ENCODE assay signal across 9 cellular contexts in genomic region chr15:41559239-41559488, GRCh38. TPM values are rescaled to one million over a fixed set of nuclear protein-coding genes. Genes with fewer than 3 reads are reported as not detected.
DNase-seq lines count a peak whose midpoint lies in the region; ATAC-seq, FAIRE-seq and TF ChIP-seq lines count a peak whose summit lies in the region.
"Had no signal": no experiment of that assay in that cellular context is flagged by ENCODE, and none has a peak within 500 bp of the region (broad histone marks: within the 10 kb centered on the region; RNA-seq: fewer than 3 reads in every experiment).

No MANE protein-coding gene starts in this region.

- H3K9me1 ChIP-seq in K562 (ENCODE audit: control insufficient read depth, insufficient read depth, low read length) = no peaks in the 10 kb centered on the region

- CTCF ChIA-PET in K562 (lab: Yijun Ruan, JAX; ENCODE audit: low intra/inter-chr PET ratio) = no interaction called here

- peaks cover 25% of the 10 kb centered on the region for H3K4me1 Mint-ChIP-seq in T-helper 17 cell

- DNase-seq in HL-60 (ENCODE audit: low read depth in 1 of 2, low spot score in 1 of 2) = no peak
- no peak for DNase-seq in K562 (ENCODE audit: extremely low read depth in 1 of 4, low spot score in 3 of 4)
- no peak for DNase-seq in NAMALWA (ENCODE audit: low spot score)
- no peak for DNase-seq in NCI-H1436 (lab: John Stamatoyannopoulos, UW)
- no peak for DNase-seq in T-helper 17 cell
- no peak for DNase-seq in COLO829 (ENCODE audit: low spot score)

- no peak for FAIRE-seq in K562 (lab: Jason Lieb, UNC)

- TF ChIP-seq POLR2A in K562 (conservative IDR thresholded peaks at IDR 0.05) = no peak

- TF ChIP-seq CTCF in HL-60 (IDR thresholded peaks at IDR 0.05; ENCODE audit: insufficient read depth, low read length) = no peak
- no peak for TF ChIP-seq CTCF in K562 (IDR thresholded peaks at IDR 0.05 in 2 of 3, conservative IDR thresholded peaks at IDR 0.05 in 1 of 3; ENCODE audit: insufficient read depth in 2 of 3, low read depth in 1 of 3, low read length in 3 of 3)

- no peak overlapping the region for H3K27ac ChIP-seq in HL-60 (replicated peaks)
- peak overlapping the region; percentile 79 for H3K27ac ChIP-seq in K562 (ENCODE audit: extremely low read depth, low read depth, low read length)
- peak overlapping the region; percentile 92 for H3K27ac ChIP-seq in layer of hippocampus (ENCODE audit: low read depth, low read length)
- peak overlapping the region; percentile 30 for H3K27ac ChIP-seq in subcutaneous abdominal adipose tissue (ENCODE audit: low read depth, low read length)

- H3K9ac ChIP-seq in K562 (ENCODE audit: insufficient read depth in 1 of 2, low read depth in 2 of 2, low read length in 2 of 2) = peak overlapping the region; percentile 55 to 94; a peak in 3 of 4 replicates
- peak overlapping the region in 4 of 5 donors; percentile 68 to 86 (median 78) for H3K9ac ChIP-seq in subcutaneous abdominal adipose tissue (ENCODE audit: low read length in 5 of 5)

- H3K27me3 Mint-ChIP-seq in T-helper 17 cell = peaks cover 5% of the 10 kb centered on the region

- no TSS peak for BruUV-seq in K562 (replicated peaks; lab: Mats Ljungman, UMichigan)

- H3K4me3 ChIP-seq in HL-60 (replicated peaks; ENCODE audit: insufficient read depth, low read length) (peak overlapping the region; percentile 41), K562 (peak overlapping the region; percentile 81), subcutaneous abdominal adipose tissue (ENCODE audit: low read depth in 1 of 5, low read length in 5 of 5) (peak overlapping the region in 4 of 5 donors; percentile 62 to 76 (median 66))

- no peak overlapping the region for H3K4me3 Mint-ChIP-seq in T-helper 17 cell

- peak overlapping the region; percentile 80; the same call in 1 of the 2 replicates for H3K4me2 ChIP-seq in K562 (ENCODE audit: insufficient read depth, low read length)

- in situ Hi-C loops in K562 (cut with MboI) = no loop called here

- H3K9me3 ChIP-seq in K562 (replicated peaks; ENCODE audit: control insufficient read depth, insufficient read depth, low read depth, low read length) = no peaks in the 10 kb centered on the region
- no peaks in the 10 kb centered on the region for H3K9me3 ChIP-seq in subcutaneous abdominal adipose tissue (ENCODE audit: control insufficient read depth in 5 of 5, low read length in 5 of 5)
- no peaks in the 10 kb centered on the region for H3K9me3 ChIP-seq in T-helper 17 cell (ENCODE audit: control insufficient read depth, low read length, poor library complexity, severe bottlenecking)

- peaks cover 10% of the 10 kb centered on the region for H3K27me3 ChIP-seq in HL-60 (ENCODE audit: insufficient read depth, poor library complexity, severe bottlenecking)
- no peaks in the 10 kb centered on the region for H3K27me3 ChIP-seq in K562 (ENCODE audit: control insufficient read depth in 2 of 2, insufficient read depth in 2 of 2, low read length in 2 of 2)
- no peaks in the 10 kb centered on the region for H3K27me3 ChIP-seq in layer of hippocampus (ENCODE audit: control insufficient read depth, insufficient read depth, low read length)
- H3K27me3 ChIP-seq in subcutaneous abdominal adipose tissue (ENCODE audit: control insufficient read depth in 5 of 5, insufficient read depth in 4 of 5, low read length in 5 of 5) = no peaks in the 10 kb centered on the region

- H3K4me1 ChIP-seq in K562 (replicated peaks in 1 of 2; ENCODE audit: control insufficient read depth in 2 of 2, insufficient read depth in 2 of 2, low read length in 2 of 2) (peaks cover 51 to 66% of the 10 kb centered on the region in 2 experiments), subcutaneous abdominal adipose tissue (ENCODE audit: control insufficient read depth in 5 of 5, insufficient read depth in 5 of 5, low read length in 5 of 5) (peaks cover 6 to 63% (median 53%) of the 10 kb centered on the region in 5 donors)

- 0 out of 2 replicates have a peak overlapping the region, but pooled peaks have one; percentile 75 for H2AFZ ChIP-seq in K562 (ENCODE audit: low read depth, low read length)

- ATAC-seq in K562 (no peak), T-helper 17 cell (no peak)

- peaks cover 5% of the 10 kb centered on the region for H3K36me3 Mint-ChIP-seq in T-helper 17 cell (ENCODE audit: low read depth)

- TF ChIP-seq RAD21 in K562 (CRISPR knock-in tag; conservative IDR thresholded peaks at IDR 0.05 in 1 of 2, IDR thresholded peaks at IDR 0.05 in 1 of 2) = no peak

- TF ChIP-seq EP300 in K562 (IDR thresholded peaks at IDR 0.05; ENCODE audit: low read length) = no peak

- no peak overlapping the region for H3K27ac Mint-ChIP-seq in T-helper 17 cell
- H3K27ac Mint-ChIP-seq: activated T-cell treated with anti-CD3 and anti-CD28 coated beads, Interleukin-2, amount 50 U/mL, for 72 hours had no signal

- H3K36me3 ChIP-seq in K562 (ENCODE audit: control insufficient read depth, insufficient read depth, low read length) = peaks cover 29% of the 10 kb centered on the region
- H3K36me3 ChIP-seq in subcutaneous abdominal adipose tissue (ENCODE audit: control insufficient read depth in 5 of 5, insufficient read depth in 5 of 5, low read length in 5 of 5) = peaks cover 0 to 25% (median 12%) of the 10 kb centered on the region in 5 donors

- peaks cover 17% of the 10 kb centered on the region for H3K79me2 ChIP-seq in K562 (ENCODE audit: control insufficient read depth, insufficient read depth, low read length)

- intact Hi-C loops in K562 (cut with micrococcal nuclease) = loop anchor here (5.0 kb wide), 1 partner anchor 213 kb away; the partner anchor contains the start of gene MAPKBP1

- POLR2A ChIA-PET in K562 (lab: Yijun Ruan, JAX) = interaction anchor here (0.6 kb wide), 1 partner anchor 26 kb away, joined by 3 read pairs; no protein-coding TSS in a partner anchor

- H4K20me1 ChIP-seq in K562 (replicated peaks; ENCODE audit: control insufficient read depth, insufficient read depth, low read length) = no peaks in the 10 kb centered on the region

- WGBS in K562 (ENCODE audit: insufficient coverage, low coverage, missing lambda C conversion rate) = 3% methylated on average over 10 of the region's 35 CpGs

RNA-seq across cellular contexts. Expression of gene TYRO3, which starts 0.2 kb away (rescaled TPM):
- total RNA-seq in K562 (2011; cell fraction: chromatin; rRNA removed; ENCODE audit: low replicate concordance) = 47.2 and 168 TPM in 2 replicates
- 109 and 124 TPM in 2 replicates for total RNA-seq in K562 (2011; cell fraction: nucleolus; rRNA removed)
- total RNA-seq in K562 (2011; cell fraction: nucleoplasm; rRNA removed) = 103 and 108 TPM in 2 replicates
- total RNA-seq in K562 (2014; rRNA removed) (13.6 and 19.6 TPM in 2 replicates), K562 (2014; rRNA removed; fragmentation: Illumina TruSeq; extraction: Trizol) (11.4 and 17.9 TPM in 2 replicates), K562 (2015; rRNA removed; fragmentation: Illumina TruSeq; extraction: Trizol) (15.9 and 18.6 TPM in 2 replicates), K562 (2021) (33.5 and 37.6 TPM in 2 replicates), T-helper 17 cell (under 1 TPM; 0.75 to 0.89 TPM)
- polyA plus RNA-seq in K562 (2011; rRNA removed) (38.4 and 39.6 TPM in 2 replicates), K562 (2014; fragmentation: Illumina TruSeq; extraction: Trizol) (29.3 and 34.6 TPM in 2 replicates), K562 (2014; fragmentation: Nextera tagmentation; extraction: Ambion mirVana) (1 to 10 TPM; 2.6 to 2.8 TPM), K562 (2014; rRNA removed) (18.8 and 19.1 TPM in 2 replicates)
- polyA plus RNA-seq in K562 (2011; cell fraction: cytosol; rRNA removed) = 31.3 and 46.5 TPM in 2 replicates
- 52.1 and 78.7 TPM in 2 replicates for polyA plus RNA-seq in K562 (2011; cell fraction: nucleus; rRNA removed)
- polyA plus RNA-seq in K562 (2012) = 33.1 and 42.2 TPM in 2 replicates
- 37.1 and 59.8 TPM in 2 replicates for polyA minus RNA-seq in K562 (2011; rRNA and poly(A)+ RNA removed)
- polyA minus RNA-seq in K562 (2011; cell fraction: cytosol; rRNA and poly(A)+ RNA removed) = 36.1 and 41.3 TPM in 2 replicates
- 26.1 and 33.0 TPM in 2 replicates for polyA minus RNA-seq in K562 (2011; cell fraction: nucleus; rRNA and poly(A)+ RNA removed)

RNA-seq across cellular contexts. Expression of gene RPAP1, which starts 15.1 kb away (rescaled TPM):
- total RNA-seq in K562 (2011; cell fraction: chromatin; rRNA removed; ENCODE audit: low replicate concordance) = 61.6 and 152 TPM in 2 replicates
- total RNA-seq in K562 (2011; cell fraction: nucleolus; rRNA removed) = 73.4 and 82.2 TPM in 2 replicates
- 63.7 and 80.1 TPM in 2 replicates for total RNA-seq in K562 (2011; cell fraction: nucleoplasm; rRNA removed)
- total RNA-seq in K562 (2014; rRNA removed) (23.9 and 36.9 TPM in 2 replicates), K562 (2014; rRNA removed; fragmentation: Illumina TruSeq; extraction: Trizol) (9.4 and 10.0 TPM in 2 replicates), K562 (2015; rRNA removed; fragmentation: Illumina TruSeq; extraction: Trizol) (11.5 and 12.8 TPM in 2 replicates), K562 (2021) (61.2 and 65.7 TPM in 2 replicates), T-helper 17 cell (10 to 100 TPM; 26.6 to 28.4 TPM)
- polyA plus RNA-seq in K562 (2011; rRNA removed) (9.2 and 27.7 TPM in 2 replicates), K562 (2014; fragmentation: Illumina TruSeq; extraction: Trizol) (21.6 and 30.8 TPM in 2 replicates), K562 (2014; fragmentation: Nextera tagmentation; extraction: Ambion mirVana) (1 to 10 TPM; 6.5 to 7.0 TPM), K562 (2014; rRNA removed) (18.5 and 24.0 TPM in 2 replicates)
- 11.9 and 16.1 TPM in 2 replicates for polyA plus RNA-seq in K562 (2011; cell fraction: cytosol; rRNA removed)
- 38.7 and 47.7 TPM in 2 replicates for polyA plus RNA-seq in K562 (2011; cell fraction: nucleus; rRNA removed)
- 40.3 and 49.0 TPM in 2 replicates for polyA plus RNA-seq in K562 (2012)
- polyA minus RNA-seq in K562 (2011; rRNA and poly(A)+ RNA removed) = 11.8 and 16.9 TPM in 2 replicates
- 18.0 and 23.9 TPM in 2 replicates for polyA minus RNA-seq in K562 (2011; cell fraction: cytosol; rRNA and poly(A)+ RNA removed)
- 21.9 and 27.0 TPM in 2 replicates for polyA minus RNA-seq in K562 (2011; cell fraction: nucleus; rRNA and poly(A)+ RNA removed)

RNA-seq across cellular contexts. Expression of gene LTK, which starts 45.5 kb away (rescaled TPM):
- total RNA-seq in K562 (2011; cell fraction: chromatin; rRNA removed; ENCODE audit: low replicate concordance) = 13.3 and 30.8 TPM in 2 replicates
- total RNA-seq in K562 (2011; cell fraction: nucleolus; rRNA removed) = 17.5 and 19.0 TPM in 2 replicates
- total RNA-seq in K562 (2011; cell fraction: nucleoplasm; rRNA removed) = 14.6 and 15.8 TPM in 2 replicates
- total RNA-seq in K562 (2014; rRNA removed) (2.7 TPM in 2 replicates), K562 (2014; rRNA removed; fragmentation: Illumina TruSeq; extraction: Trizol) (0.77 and 1.1 TPM in 2 replicates), K562 (2015; rRNA removed; fragmentation: Illumina TruSeq; extraction: Trizol) (1.8 TPM in 2 replicates), K562 (2021) (3.7 and 4.4 TPM in 2 replicates), T-helper 17 cell (10 to 100 TPM; 58.2 to 74.6 TPM)
- polyA plus RNA-seq in K562 (2011; rRNA removed) (1.7 and 2.8 TPM in 2 replicates), K562 (2014; fragmentation: Illumina TruSeq; extraction: Trizol) (2.7 and 3.1 TPM in 2 replicates), K562 (2014; fragmentation: Nextera tagmentation; extraction: Ambion mirVana) (under 1 TPM; 0.25 to 0.31 TPM), K562 (2014; rRNA removed) (4.3 and 4.4 TPM in 2 replicates)
- 1.7 and 2.1 TPM in 2 replicates for polyA plus RNA-seq in K562 (2011; cell fraction: cytosol; rRNA removed)
- 22.2 and 32.4 TPM in 2 replicates for polyA plus RNA-seq in K562 (2011; cell fraction: nucleus; rRNA removed)
- 5.2 and 20.8 TPM in 2 replicates for polyA plus RNA-seq in K562 (2012)
- 0.39 and 0.70 TPM in 2 replicates for polyA minus RNA-seq in K562 (2011; rRNA and poly(A)+ RNA removed)
- 1.2 TPM in 1 of 2 replicates, not detected in the other for polyA minus RNA-seq in K562 (2011; cell fraction: cytosol; rRNA and poly(A)+ RNA removed)
- 1.9 and 2.4 TPM in 2 replicates for polyA minus RNA-seq in K562 (2011; cell fraction: nucleus; rRNA and poly(A)+ RNA removed)

Comparison
In these comparisons a context has a peak if more than half of its experiments do, and no peak if none do; other contexts are left out.
1. RNA of gene TYRO3, which starts 0.2 kb away (total RNA-seq): 11.4 to 168 TPM in K562; 0.75 to 0.89 TPM in T-helper 17 cell; every median in the first group is over 4 times any median in the second.
2. Peak in every context shown above with its lines, with median percentiles within 50 percentile points of each other: H3K4me3 ChIP-seq.